In genomic region chr7:42432644-42433043, GRCh38 we compare ENCODE assay signal across 1 cellular context.
TF ChIP-seq lines count a peak whose summit lies in the region.

No MANE protein-coding gene starts in this region.

TF ChIP-seq in HEK293, 187 proteins besides CTCF, POLR2A, EP300 and RAD21 (continued from another document):
- TF ChIP-seq TRIM28 (IDR thresholded peaks at IDR 0.05; ENCODE audit: borderline replicate concordance, low read length) (0 out of 2 replicates have a peak, but pooled peaks have one; percentile 43), ZNF529 (tag by site-specific recombination; IDR thresholded peaks at IDR 0.05; ENCODE audit: insufficient replicate concordance) (no peak), GLI2 (tag by site-specific recombination; IDR thresholded peaks at IDR 0.05; ENCODE audit: borderline replicate concordance, low read depth) (no peak; the same call in 1 of the 2 replicates), ZFP69B (tag by site-specific recombination; IDR thresholded peaks at IDR 0.05) (no peak), SCRT1 (tag by site-specific recombination; IDR thresholded peaks at IDR 0.05; ENCODE audit: borderline replicate concordance) (peak; percentile 90), GLIS2 (tag by site-specific recombination; IDR thresholded peaks at IDR 0.05) (no peak), ZNF600 (tag by site-specific recombination; IDR thresholded peaks at IDR 0.05) (peak; percentile 84), ZNF473 (tag by site-specific recombination; IDR thresholded peaks at IDR 0.05) (no peak), ZBTB1 (tag by site-specific recombination; IDR thresholded peaks at IDR 0.05) (no peak), ZFP3 (tag by site-specific recombination; IDR thresholded peaks at IDR 0.05; ENCODE audit: low read depth) (no peak), HIC1 (tag by site-specific recombination; IDR thresholded peaks at IDR 0.05) (peak; percentile 86), TCF7L2 (IDR thresholded peaks at IDR 0.05; ENCODE audit: borderline replicate concordance, low read depth, low read length) (no peak; the same call in 1 of the 2 replicates), MZF1 (tag by site-specific recombination; IDR thresholded peaks at IDR 0.05; ENCODE audit: borderline replicate concordance) (peak; percentile 23; the same call in 1 of the 2 replicates), OSR2 (tag by site-specific recombination; IDR thresholded peaks at IDR 0.05) (peak; percentile 72; the same call in 1 of the 2 replicates), ZNF157 (tag by site-specific recombination; IDR thresholded peaks at IDR 0.05) (no peak), ZNF311 (tag by site-specific recombination; IDR thresholded peaks at IDR 0.05; ENCODE audit: borderline replicate concordance) (no peak), FEZF1 (tag by site-specific recombination; IDR thresholded peaks at IDR 0.05) (peak; percentile 61; the same call in 1 of the 2 replicates), SALL2 (tag by site-specific recombination; IDR thresholded peaks at IDR 0.05; ENCODE audit: borderline replicate concordance) (no peak), PRDM10 (tag by site-specific recombination; IDR thresholded peaks at IDR 0.05) (peak; percentile 76), IKZF3 (tag by site-specific recombination; IDR thresholded peaks at IDR 0.05) (peak; percentile 79), SP3 (tag by site-specific recombination; IDR thresholded peaks at IDR 0.05) (no peak), ZNF544 (tag by site-specific recombination; IDR thresholded peaks at IDR 0.05) (no peak), ZNF530 (tag by site-specific recombination; IDR thresholded peaks at IDR 0.05; ENCODE audit: low read depth) (no peak), SCRT2 (tag by site-specific recombination; IDR thresholded peaks at IDR 0.05) (peak; percentile 94), ZNF658 (tag by site-specific recombination; IDR thresholded peaks at IDR 0.05) (no peak), INSM2 (tag by site-specific recombination; IDR thresholded peaks at IDR 0.05) (peak; percentile 27; the same call in 1 of the 2 replicates), HOXD13 (CRISPR knock-in tag; IDR thresholded peaks at IDR 0.05; ENCODE audit: borderline replicate concordance) (0 out of 2 replicates have a peak, but pooled peaks have one; percentile 15), ZNF18 (tag by site-specific recombination; IDR thresholded peaks at IDR 0.05) (0 out of 2 replicates have a peak, but pooled peaks have one; percentile 59), ZFHX2 (tag by site-specific recombination; conservative IDR thresholded peaks at IDR 0.05) (no peak), ZNF280C (tag by site-specific recombination; IDR thresholded peaks at IDR 0.05) (no peak), ZNF843 (tag by site-specific recombination; IDR thresholded peaks at IDR 0.05) (peak; percentile 92), ZFP37 (tag by site-specific recombination; IDR thresholded peaks at IDR 0.05) (no peak), ZNF580 (tag by site-specific recombination; IDR thresholded peaks at IDR 0.05) (0 out of 2 replicates have a peak, but pooled peaks have one; percentile 59), REPIN1 (tag by site-specific recombination; IDR thresholded peaks at IDR 0.05; ENCODE audit: low read depth) (no peak), ZNF24 (tag by site-specific recombination; IDR thresholded peaks at IDR 0.05) (no peak), ZNF155 (tag by site-specific recombination; IDR thresholded peaks at IDR 0.05) (no peak), ZNF366 (tag by site-specific recombination; conservative IDR thresholded peaks at IDR 0.05) (peak; percentile 34; the same call in 1 of the 2 replicates)
- TF ChIP-seq, protein P1, sequence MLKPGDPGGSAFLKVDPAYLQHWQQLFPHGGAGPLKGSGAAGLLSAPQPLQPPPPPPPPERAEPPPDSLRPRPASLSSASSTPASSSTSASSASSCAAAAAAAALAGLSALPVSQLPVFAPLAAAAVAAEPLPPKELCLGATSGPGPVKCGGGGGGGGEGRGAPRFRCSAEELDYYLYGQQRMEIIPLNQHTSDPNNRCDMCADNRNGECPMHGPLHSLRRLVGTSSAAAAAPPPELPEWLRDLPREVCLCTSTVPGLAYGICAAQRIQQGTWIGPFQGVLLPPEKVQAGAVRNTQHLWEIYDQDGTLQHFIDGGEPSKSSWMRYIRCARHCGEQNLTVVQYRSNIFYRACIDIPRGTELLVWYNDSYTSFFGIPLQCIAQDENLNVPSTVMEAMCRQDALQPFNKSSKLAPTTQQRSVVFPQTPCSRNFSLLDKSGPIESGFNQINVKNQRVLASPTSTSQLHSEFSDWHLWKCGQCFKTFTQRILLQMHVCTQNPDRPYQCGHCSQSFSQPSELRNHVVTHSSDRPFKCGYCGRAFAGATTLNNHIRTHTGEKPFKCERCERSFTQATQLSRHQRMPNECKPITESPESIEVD (tag by site-specific recombination; IDR thresholded peaks at IDR 0.05), result peak; percentile 79
- TF ChIP-seq, protein P2, sequence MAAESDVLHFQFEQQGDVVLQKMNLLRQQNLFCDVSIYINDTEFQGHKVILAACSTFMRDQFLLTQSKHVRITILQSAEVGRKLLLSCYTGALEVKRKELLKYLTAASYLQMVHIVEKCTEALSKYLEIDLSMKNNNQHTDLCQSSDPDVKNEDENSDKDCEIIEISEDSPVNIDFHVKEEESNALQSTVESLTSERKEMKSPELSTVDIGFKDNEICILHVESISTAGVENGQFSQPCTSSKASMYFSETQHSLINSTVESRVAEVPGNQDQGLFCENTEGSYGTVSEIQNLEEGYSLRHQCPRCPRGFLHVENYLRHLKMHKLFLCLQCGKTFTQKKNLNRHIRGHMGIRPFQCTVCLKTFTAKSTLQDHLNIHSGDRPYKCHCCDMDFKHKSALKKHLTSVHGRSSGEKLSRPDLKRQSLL (tag by site-specific recombination; IDR thresholded peaks at IDR 0.05), result peak; percentile 65; the same call in 1 of the 2 replicates
- TF ChIP-seq, protein P3, sequence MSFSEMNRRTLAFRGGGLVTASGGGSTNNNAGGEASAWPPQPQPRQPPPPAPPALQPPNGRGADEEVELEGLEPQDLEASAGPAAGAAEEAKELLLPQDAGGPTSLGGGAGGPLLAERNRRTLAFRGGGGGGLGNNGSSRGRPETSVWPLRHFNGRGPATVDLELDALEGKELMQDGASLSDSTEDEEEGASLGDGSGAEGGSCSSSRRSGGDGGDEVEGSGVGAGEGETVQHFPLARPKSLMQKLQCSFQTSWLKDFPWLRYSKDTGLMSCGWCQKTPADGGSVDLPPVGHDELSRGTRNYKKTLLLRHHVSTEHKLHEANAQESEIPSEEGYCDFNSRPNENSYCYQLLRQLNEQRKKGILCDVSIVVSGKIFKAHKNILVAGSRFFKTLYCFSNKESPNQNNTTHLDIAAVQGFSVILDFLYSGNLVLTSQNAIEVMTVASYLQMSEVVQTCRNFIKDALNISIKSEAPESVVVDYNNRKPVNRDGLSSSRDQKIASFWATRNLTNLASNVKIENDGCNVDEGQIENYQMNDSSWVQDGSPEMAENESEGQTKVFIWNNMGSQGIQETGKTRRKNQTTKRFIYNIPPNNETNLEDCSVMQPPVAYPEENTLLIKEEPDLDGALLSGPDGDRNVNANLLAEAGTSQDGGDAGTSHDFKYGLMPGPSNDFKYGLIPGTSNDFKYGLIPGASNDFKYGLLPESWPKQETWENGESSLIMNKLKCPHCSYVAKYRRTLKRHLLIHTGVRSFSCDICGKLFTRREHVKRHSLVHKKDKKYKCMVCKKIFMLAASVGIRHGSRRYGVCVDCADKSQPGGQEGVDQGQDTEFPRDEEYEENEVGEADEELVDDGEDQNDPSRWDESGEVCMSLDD (tag by site-specific recombination; IDR thresholded peaks at IDR 0.05), result no peak
